In genomic region chr6:132714160-132714559, GRCh38 we compare ENCODE assay signal across 26 cellular contexts. TPM values are rescaled to one million over a fixed set of nuclear protein-coding genes. Genes with fewer than 3 reads are reported as not detected.
A peak's percentile ranks its signal among the peaks of the same experiment; 100 is the strongest.
DNase-seq lines count a peak whose midpoint lies in the region; ATAC-seq and TF ChIP-seq lines count a peak whose summit lies in the region.
"Had no signal": no experiment of that assay in that cellular context is flagged by ENCODE, and none has a peak within 500 bp of the region (broad histone marks: within the 10 kb centered on the region; RNA-seq: fewer than 3 reads in every experiment).

No MANE protein-coding gene starts in this region.

- H3K9me3 Mint-ChIP-seq in Calu3 (ENCODE audit: low read depth, unreplicated experiment), result no peaks in the 10 kb centered on the region
- no peaks in the 10 kb centered on the region for H3K9me3 Mint-ChIP-seq in dendritic cell treated with granulocyte-macrophage colony-stimulating factor and Interleukin-4, amounts not matched to agents 40 ng/mL and 50 ng/mL, for 4 days
- H3K9me3 Mint-ChIP-seq: CD8-positive, alpha-beta T cell; IgD-negative memory B cell had no signal

- H3K4me1 Mint-ChIP-seq in Calu3 (ENCODE audit: low read depth, unreplicated experiment), result peaks cover 60% of the 10 kb centered on the region
- peaks cover 20% of the 10 kb centered on the region for H3K4me1 Mint-ChIP-seq in dendritic cell treated with granulocyte-macrophage colony-stimulating factor and Interleukin-4, amounts not matched to agents 40 ng/mL and 50 ng/mL, for 4 days (ENCODE audit: low read depth)

- CTCF ChIA-PET in Calu3 (lab: Charles Lee), result interaction anchor here (1.9 kb wide), 1 partner anchor 184 kb away, joined by 24 read pairs; no protein-coding TSS in a partner anchor

- H3K27me3 ChIP-seq in right lobe of liver (no peaks in the 10 kb centered on the region), skeletal muscle tissue (ENCODE audit: control insufficient read depth in 3 of 3, insufficient read depth in 3 of 3, low read length in 3 of 3) (no peaks in the 10 kb centered on the region), thyroid gland (no peaks in the 10 kb centered on the region)
- H3K27me3 ChIP-seq: BLaER1, SJSA1 had no signal

- no peaks in the 10 kb centered on the region for H3K27me3 Mint-ChIP-seq in Calu3 (ENCODE audit: unreplicated experiment)
- peaks cover 1% of the 10 kb centered on the region for H3K27me3 Mint-ChIP-seq in dendritic cell treated with granulocyte-macrophage colony-stimulating factor and Interleukin-4, amounts not matched to agents 40 ng/mL and 50 ng/mL, for 4 days

- H3K4me1 ChIP-seq in right lobe of liver, result peaks cover 0 to 37% (median 0%) of the 10 kb centered on the region in 4 donors
- no peaks in the 10 kb centered on the region for H3K4me1 ChIP-seq in skeletal muscle tissue (ENCODE audit: control insufficient read depth in 3 of 3, insufficient read depth in 3 of 3, low read length in 3 of 3)
- H3K4me1 ChIP-seq in thyroid gland, result no peaks in the 10 kb centered on the region
- H3K4me1 ChIP-seq: BLaER1, SJSA1 had no signal

- ATAC-seq in right lobe of liver, result peak; percentile 11 to 42 (median 16)
- ATAC-seq: CD8-positive, alpha-beta T cell had no signal

- H3K4me3 ChIP-seq in right lobe of liver (peak overlapping the region in 1 of 3 donors; percentile 42), skeletal muscle tissue (ENCODE audit: low read length in 3 of 3) (no peak overlapping the region), thyroid gland (replicated peaks in 1 of 3) (no peak overlapping the region)
- H3K4me3 ChIP-seq: BLaER1, GM23248, PC-9, SJSA1 had no signal

- intact Hi-C loops in Calu3 (cut with micrococcal nuclease; ENCODE audit: unreplicated experiment) (loop anchor here (2.0 to 10.0 kb wide), 2 partner anchors 21 to 99 kb away; no protein-coding TSS in a partner anchor), right lobe of liver (cut with DNase I) (no loop called here), thyroid gland (cut with DNase I) (no loop called here)
- intact Hi-C loops in dendritic cell treated with granulocyte-macrophage colony-stimulating factor and Interleukin-4, amounts not matched to agents 40 ng/mL and 50 ng/mL, for 4 days (cut with micrococcal nuclease), result loop anchor here (10.0 kb wide), 1 partner anchor 51 kb away; no protein-coding TSS in a partner anchor

- TF ChIP-seq POLR2A in right lobe of liver (IDR thresholded peaks at IDR 0.05), result no peak
- TF ChIP-seq POLR2A in thyroid gland (IDR thresholded peaks at IDR 0.05), result no peak

- 10% methylated on average over 3 of the region's 3 CpGs for WGBS in right lobe of liver (ENCODE audit: insufficient coverage, low coverage, low lambda C conversion rate, missing lambda C conversion rate)
- WGBS in thyroid gland, 2 donors, result 86 to 87% methylated on average over 3 of the region's 3 CpGs

- no peak overlapping the region for H3K9ac ChIP-seq in skeletal muscle tissue (ENCODE audit: low read depth in 1 of 3, low read length in 3 of 3)
- H3K9ac ChIP-seq: BLaER1, GM23248 had no signal

- H3K27ac ChIP-seq in right lobe of liver (peak overlapping the region; percentile 88 to 95 (median 88)), skeletal muscle tissue (ENCODE audit: low read depth, low read length) (peak overlapping the region; percentile 19), thyroid gland (no peak overlapping the region)
- H3K27ac ChIP-seq: BLaER1, GM23248, PC-9, RWPE1, SJSA1 had no signal

- H3K4me3 Mint-ChIP-seq in Calu3 (ENCODE audit: low read depth, unreplicated experiment), result no peak overlapping the region
- no peak overlapping the region for H3K4me3 Mint-ChIP-seq in dendritic cell treated with granulocyte-macrophage colony-stimulating factor and Interleukin-4, amounts not matched to agents 40 ng/mL and 50 ng/mL, for 4 days
- H3K4me3 Mint-ChIP-seq: CD8-positive, alpha-beta T cell had no signal

- peak overlapping the region; percentile 77 for H3K27ac Mint-ChIP-seq in Calu3 (ENCODE audit: unreplicated experiment)
- peak overlapping the region; percentile 80 for H3K27ac Mint-ChIP-seq in dendritic cell treated with granulocyte-macrophage colony-stimulating factor and Interleukin-4, amounts not matched to agents 40 ng/mL and 50 ng/mL, for 4 days
- H3K27ac Mint-ChIP-seq: CD8-positive, alpha-beta T cell; IgD-negative memory B cell had no signal

- DNase-seq in Calu3 (no peak), right lobe of liver (no peak), thyroid gland (no peak), dermis blood vessel endothelial cell (no peak), COR-L47 (lab: John Stamatoyannopoulos, UW) (no peak)
- no peak for DNase-seq in stimulated activated CD4-positive, alpha-beta T cell treated with anti-CD3 and anti-CD28 coated beads, Interleukin-4, amount 100 ng/mL, for 1 hour
- DNase-seq: CD8-positive, alpha-beta T cell; DMS79; HCEC 1CT; Karpas-422; NCI-H1417 treated with DMSO at 0.1 percent for 48 hours; NCI-H187 treated with DMSO at 0.1 percent for 48 hours; NCI-H345; NCI-H524 treated with DMSO at 0.1 percent for 48 hours; PC-9 had no signal

- no peaks in the 10 kb centered on the region for H3K9me3 ChIP-seq in right lobe of liver
- no peaks in the 10 kb centered on the region for H3K9me3 ChIP-seq in skeletal muscle tissue (ENCODE audit: control insufficient read depth in 3 of 3, low read length in 3 of 3)
- no peaks in the 10 kb centered on the region for H3K9me3 ChIP-seq in thyroid gland
- H3K9me3 ChIP-seq: BLaER1, SJSA1 had no signal

- H3K36me3 ChIP-seq in right lobe of liver (no peaks in the 10 kb centered on the region), skeletal muscle tissue (ENCODE audit: control insufficient read depth in 3 of 3, insufficient read depth in 3 of 3, low read length in 3 of 3) (no peaks in the 10 kb centered on the region), thyroid gland (no peaks in the 10 kb centered on the region)
- H3K36me3 ChIP-seq: BLaER1, SJSA1 had no signal

- H3K36me3 Mint-ChIP-seq in Calu3 (ENCODE audit: insufficient read depth, unreplicated experiment), result peaks cover 12% of the 10 kb centered on the region
- H3K36me3 Mint-ChIP-seq in dendritic cell treated with granulocyte-macrophage colony-stimulating factor and Interleukin-4, amounts not matched to agents 40 ng/mL and 50 ng/mL, for 4 days (ENCODE audit: low read depth), result no peaks in the 10 kb centered on the region
- H3K36me3 Mint-ChIP-seq: CD8-positive, alpha-beta T cell had no signal

- TF ChIP-seq CTCF in Calu3 (IDR thresholded peaks at IDR 0.05; ENCODE audit: unreplicated experiment) (no peak), right lobe of liver (IDR thresholded peaks at IDR 0.05) (no peak), thyroid gland (IDR thresholded peaks at IDR 0.05) (no peak)

- BruUV-seq in Calu3 (replicated peaks; lab: Mats Ljungman, UMichigan), result no TSS peak

RNA-seq across cellular contexts. Expression of gene VNN1, which starts 0.3 kb away (rescaled TPM):
- total RNA-seq in Calu3 (2022) (12.4 and 13.3 TPM in 2 replicates), right lobe of liver (100 to 1,000 TPM in 2 of 6 experiments, 10 to 100 TPM in 4; 21.6 to 364 (median 96.0) TPM), skeletal muscle tissue (under 0.01 TPM), thyroid gland (1 to 10 TPM in 1 of 4 donors, under 1 TPM in 3; 0.46 to 5.8 (median 0.76) TPM), dermis blood vessel endothelial cell (not detected in 2 replicates)
- total RNA-seq: A673; CD8-positive, alpha-beta T cell; G401; SJSA1 had no signal

RNA-seq across cellular contexts. Expression of gene VNN2, which starts 43.5 kb away (rescaled TPM):
- total RNA-seq in Calu3 (2022), result 18.1 and 21.5 TPM in 2 replicates
- total RNA-seq in right lobe of liver, result 10 to 100 TPM in 1 of 6 experiments, 1 to 10 TPM in 4, under 1 TPM in 1; 0.75 to 18.9 (median 5.9) TPM
- 8.4 TPM for total RNA-seq in skeletal muscle tissue
- 1 to 10 TPM in 2 of 4 donors, under 1 TPM in 1, not detected in 1; 0.78 to 4.0 (median 1.2) TPM for total RNA-seq in thyroid gland
- total RNA-seq in dermis blood vessel endothelial cell, result not detected in 2 replicates
- total RNA-seq: A673, G401, GM23248, MCF 10A had no signal

RNA-seq across cellular contexts. Expression of gene TAAR1, which starts 55.2 kb away (rescaled TPM):
- total RNA-seq in Calu3 (2022) (not detected in 2 replicates), right lobe of liver (not detected), skeletal muscle tissue (not detected), thyroid gland (not detected), dermis blood vessel endothelial cell (not detected in 2 replicates)
- total RNA-seq: A673; CD8-positive, alpha-beta T cell; G401; GM23248; HT1080; MCF 10A; PC-9; SJSA1 had no signal

Comparison
In these comparisons a context has a peak if more than half of its experiments do, and no peak if none do; other contexts are left out.
1. H3K27ac ChIP-seq: peak in right lobe of liver (3 of 3) and skeletal muscle tissue (single experiment); none in thyroid gland (0 of 3).
2. intact Hi-C loops: an anchor here in Calu3 (2.0 to 10.0 kb wide) and dendritic cell treated with granulocyte-macrophage colony-stimulating factor and Interleukin-4, amounts not matched to agents 40 ng/mL and 50 ng/mL, for 4 days (10.0 kb wide); none called in right lobe of liver and thyroid gland.